10 cellular contexts compared by ENCODE assay signal in genomic region chr11:77557553-77557952, GRCh38. TPM values are rescaled to one million over a fixed set of nuclear protein-coding genes. Genes with fewer than 3 reads are reported as not detected.
DNase-seq lines count a peak whose midpoint lies in the region; ATAC-seq and TF ChIP-seq lines count a peak whose summit lies in the region.
"Had no signal": no experiment of that assay in that cellular context is flagged by ENCODE, and none has a peak within 500 bp of the region (broad histone marks: within the 10 kb centered on the region; RNA-seq: fewer than 3 reads in every experiment).

No MANE protein-coding gene starts in this region.

- no peak overlapping the region for H3K4me3 Mint-ChIP-seq in stimulated activated naive CD8-positive, alpha-beta T cell treated with anti-CD3 and anti-CD28 coated beads, Interleukin-15, amount 100 ng/mL, for 72 hours
- H3K4me3 Mint-ChIP-seq: activated CD4-positive, alpha-beta memory T cell treated with anti-CD3 and anti-CD28 coated beads, Interleukin-2, amount 10 ng/mL, durations not matched to agents 7 days and 5 days had no signal

- peak; percentile 46 for TF ChIP-seq CTCF in RWPE2 (IDR thresholded peaks at IDR 0.05; ENCODE audit: poor library complexity, severe bottlenecking)

- no peak overlapping the region for H3K27ac ChIP-seq in RWPE2 (ENCODE audit: poor library complexity, severe bottlenecking)
- H3K27ac ChIP-seq: epithelial cell of prostate had no signal

- H3K9me3 Mint-ChIP-seq in stimulated activated naive CD8-positive, alpha-beta T cell treated with anti-CD3 and anti-CD28 coated beads, Interleukin-15, amount 100 ng/mL, for 72 hours = peaks cover 0 to 2% of the 10 kb centered on the region in 2 donors
- H3K9me3 Mint-ChIP-seq: activated CD4-positive, alpha-beta memory T cell treated with anti-CD3 and anti-CD28 coated beads, Interleukin-2, amount 10 ng/mL, durations not matched to agents 7 days and 5 days had no signal

- H3K9me3 ChIP-seq in RWPE2 (ENCODE audit: severe bottlenecking) = no peaks in the 10 kb centered on the region

- H3K27me3 ChIP-seq in RWPE2 (ENCODE audit: insufficient read depth, poor library complexity, severe bottlenecking) = no peaks in the 10 kb centered on the region

- H3K4me3 ChIP-seq in RWPE2 (ENCODE audit: severe bottlenecking) = no peak overlapping the region

- DNase-seq in DMS114 treated with DMSO at 0.1 percent for 48 hours (lab: John Stamatoyannopoulos, UW; ENCODE audit: unreplicated experiment) (peak; percentile 13), HT-29 (ENCODE audit: low spot score) (peak; percentile 65), RWPE2 (ENCODE audit: low spot score) (no peak), iPS DF 19.7 (ENCODE audit: low read depth, low spot score) (peak; percentile 40), UCSD-AML1 (lab: John Stamatoyannopoulos, UW; ENCODE audit: unreplicated experiment) (no peak), NK-92 (lab: John Stamatoyannopoulos, UW; ENCODE audit: unreplicated experiment) (no peak)
- no peak for DNase-seq in stimulated activated naive CD8-positive, alpha-beta T cell treated with anti-CD3 and anti-CD28 coated beads, Interleukin-15, amount 100 ng/mL, for 72 hours
- DNase-seq: activated CD4-positive, alpha-beta memory T cell treated with anti-CD3 and anti-CD28 coated beads, Interleukin-2, amount 10 ng/mL, durations not matched to agents 7 days and 5 days had no signal

- no peaks in the 10 kb centered on the region for H3K27me3 Mint-ChIP-seq in stimulated activated naive CD8-positive, alpha-beta T cell treated with anti-CD3 and anti-CD28 coated beads, Interleukin-15, amount 100 ng/mL, for 72 hours

- no peak overlapping the region for H3K27ac Mint-ChIP-seq in stimulated activated naive CD8-positive, alpha-beta T cell treated with anti-CD3 and anti-CD28 coated beads, Interleukin-15, amount 100 ng/mL, for 72 hours
- H3K27ac Mint-ChIP-seq: activated CD4-positive, alpha-beta memory T cell treated with anti-CD3 and anti-CD28 coated beads, Interleukin-2, amount 10 ng/mL, durations not matched to agents 7 days and 5 days had no signal

- ATAC-seq in RWPE2 (ENCODE audit: low read depth) (no peak), HG02623 (IDR thresholded peaks at IDR 0.05; ENCODE audit: unreplicated experiment) (no peak)
- no peak for ATAC-seq in stimulated activated naive CD8-positive, alpha-beta T cell treated with anti-CD3 and anti-CD28 coated beads, Interleukin-15, amount 100 ng/mL, for 72 hours

- no peaks in the 10 kb centered on the region for H3K36me3 ChIP-seq in RWPE2 (ENCODE audit: low read depth)

- no peaks in the 10 kb centered on the region for H3K4me1 Mint-ChIP-seq in stimulated activated naive CD8-positive, alpha-beta T cell treated with anti-CD3 and anti-CD28 coated beads, Interleukin-15, amount 100 ng/mL, for 72 hours
- H3K4me1 Mint-ChIP-seq: activated CD4-positive, alpha-beta memory T cell treated with anti-CD3 and anti-CD28 coated beads, Interleukin-2, amount 10 ng/mL, durations not matched to agents 7 days and 5 days had no signal

- peaks cover 12% of the 10 kb centered on the region for H3K4me1 ChIP-seq in RWPE2 (ENCODE audit: insufficient read depth, poor library complexity, severe bottlenecking)

RNA-seq across cellular contexts. Expression of gene AQP11, which starts 32.2 kb away (rescaled TPM):
- total RNA-seq in HT-29 (2014; rRNA removed; shearing (Covaris generic)) = 3.5 and 7.5 TPM in 2 replicates

Comparison
In these comparisons a context has a peak if more than half of its experiments do, and no peak if none do; other contexts are left out.
1. DNase-seq: peak in DMS114 treated with DMSO at 0.1 percent for 48 hours (single experiment), HT-29 (single experiment) and iPS DF 19.7 (single experiment); none in RWPE2 (single experiment), stimulated activated naive CD8-positive, alpha-beta T cell treated with anti-CD3 and anti-CD28 coated beads, Interleukin-15, amount 100 ng/mL, for 72 hours (0 of 2), UCSD-AML1 (single experiment) and NK-92 (single experiment).